Comparison of ENCODE assay signal across 13 cellular contexts in the genomic region with DNA sequence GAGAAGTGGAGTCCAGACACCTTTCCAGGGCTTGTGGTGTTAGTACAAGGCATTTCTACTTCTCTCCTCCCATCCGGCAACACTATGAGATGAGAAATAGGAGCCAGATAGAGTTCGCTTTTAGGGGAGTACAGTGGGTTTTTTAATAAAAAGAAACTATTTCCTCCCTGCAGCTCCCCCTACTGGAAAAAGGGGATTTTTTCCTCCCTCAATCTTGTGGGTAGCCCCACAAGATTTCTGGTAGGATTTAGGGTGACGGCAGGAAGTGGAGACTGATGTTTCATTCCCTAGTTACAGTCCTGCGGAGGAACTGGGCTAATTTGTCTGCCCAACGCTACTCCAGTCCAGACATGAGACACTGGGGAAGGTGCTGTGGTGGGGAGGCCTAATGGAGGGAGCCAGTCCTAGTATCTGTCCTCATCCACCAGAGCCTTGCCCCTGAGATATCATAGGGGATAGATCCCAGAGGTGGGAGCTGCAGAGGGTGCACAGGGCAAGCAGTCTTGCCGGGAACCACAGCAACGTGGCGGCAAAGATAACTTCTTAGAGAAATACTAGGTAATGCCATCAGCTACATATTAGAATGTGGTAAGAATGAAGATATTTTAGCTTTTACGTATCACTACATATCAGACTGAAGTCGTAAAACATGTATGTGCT. TPM values are rescaled to one million over a fixed set of nuclear protein-coding genes. Genes with fewer than 3 reads are reported as not detected.
A peak's percentile ranks its signal among the peaks of the same experiment; 100 is the strongest.
DNase-seq lines count a peak whose midpoint lies in the region; ATAC-seq, FAIRE-seq and TF ChIP-seq lines count a peak whose summit lies in the region.
"Had no signal": no experiment of that assay in that cellular context is flagged by ENCODE, and none has a peak within 500 bp of the region (broad histone marks: within the 10 kb centered on the region; RNA-seq: fewer than 3 reads in every experiment).

No MANE protein-coding gene starts in this region.

- H3K27me3 ChIP-seq in Caco-2 (replicated peaks; ENCODE audit: control insufficient read depth, insufficient read depth, low read length) (no peaks in the 10 kb centered on the region), HL-60 (ENCODE audit: insufficient read depth, poor library complexity, severe bottlenecking) (no peaks in the 10 kb centered on the region), astrocyte (ENCODE audit: insufficient read depth, low read length) (no peaks in the 10 kb centered on the region), kidney epithelial cell (ENCODE audit: control insufficient read depth, insufficient read depth, low read length) (no peaks in the 10 kb centered on the region), tibial nerve (no peaks in the 10 kb centered on the region), body of pancreas (no peaks in the 10 kb centered on the region)

- H3K9me3 Mint-ChIP-seq in Caco-2 (ENCODE audit: unreplicated experiment) = peaks cover 42% of the 10 kb centered on the region
- no peaks in the 10 kb centered on the region for H3K9me3 Mint-ChIP-seq in astrocyte (ENCODE audit: unreplicated experiment)

- H3K36me3 ChIP-seq in Caco-2 (ENCODE audit: control insufficient read depth, insufficient read depth, low read length) = no peaks in the 10 kb centered on the region
- no peaks in the 10 kb centered on the region for H3K36me3 ChIP-seq in astrocyte (ENCODE audit: insufficient read depth, low read length)
- H3K36me3 ChIP-seq in kidney epithelial cell (ENCODE audit: control insufficient read depth, insufficient read depth, low read length) = no peaks in the 10 kb centered on the region
- H3K36me3 ChIP-seq in tibial nerve = no peaks in the 10 kb centered on the region
- no peaks in the 10 kb centered on the region for H3K36me3 ChIP-seq in body of pancreas (replicated peaks in 1 of 2; ENCODE audit: insufficient read depth in 1 of 2, low read depth in 2 of 2)

- H3K4me3 ChIP-seq in Caco-2 (ENCODE audit: low read depth, low read length) = no peak overlapping the region
- H3K4me3 ChIP-seq in HL-60 (replicated peaks; ENCODE audit: insufficient read depth, low read length) = no peak overlapping the region
- no peak overlapping the region for H3K4me3 ChIP-seq in astrocyte (ENCODE audit: insufficient read depth, low read depth, low read length)
- H3K4me3 ChIP-seq in kidney epithelial cell (ENCODE audit: low read depth, low read length) = no peak overlapping the region
- H3K4me3 ChIP-seq in tibial nerve = no peak overlapping the region
- no peak overlapping the region for H3K4me3 ChIP-seq in body of pancreas

- H3K27ac ChIP-seq in HL-60 (replicated peaks) = no peak overlapping the region
- no peak overlapping the region for H3K27ac ChIP-seq in astrocyte (ENCODE audit: low read depth, low read length)
- H3K27ac ChIP-seq in tibial nerve = no peak overlapping the region
- no peak overlapping the region for H3K27ac ChIP-seq in body of pancreas
- H3K27ac ChIP-seq: epithelial cell of prostate had no signal

- TF ChIP-seq EP300 in tibial nerve (IDR thresholded peaks at IDR 0.05) = no peak

- no peak for FAIRE-seq in astrocyte (lab: Jason Lieb, UNC)
- FAIRE-seq: G401.6 had no signal

- H3K27me3 Mint-ChIP-seq in Caco-2 (ENCODE audit: insufficient read depth, unreplicated experiment) = no peaks in the 10 kb centered on the region
- H3K27me3 Mint-ChIP-seq in astrocyte (ENCODE audit: low read depth, unreplicated experiment) = no peaks in the 10 kb centered on the region
- H3K27me3 Mint-ChIP-seq: memory B cell had no signal

- H2AFZ ChIP-seq in astrocyte (ENCODE audit: low read depth, low read length) = no peak overlapping the region

- ATAC-seq in sciatic nerve (no peak), body of pancreas (no peak)

- H3K4me1 ChIP-seq in Caco-2 (peaks cover 32% of the 10 kb centered on the region), astrocyte (ENCODE audit: insufficient read depth, low read length) (peaks cover 9% of the 10 kb centered on the region), tibial nerve (peaks cover 0 to 6% (median 0%) of the 10 kb centered on the region in 4 donors), body of pancreas (no peaks in the 10 kb centered on the region)

- CTCF ChIA-PET in Caco-2 (lab: Charles Lee) = no interaction called here

- no peak overlapping the region for H3K9ac ChIP-seq in astrocyte (ENCODE audit: low read length)

- H3K36me3 Mint-ChIP-seq in Caco-2 (ENCODE audit: insufficient read depth, unreplicated experiment) (peaks cover 10% of the 10 kb centered on the region), astrocyte (ENCODE audit: low read depth, unreplicated experiment) (no peaks in the 10 kb centered on the region)
- H3K36me3 Mint-ChIP-seq: memory B cell had no signal

- WGBS in tibial nerve, 2 donors = 83 to 86% methylated on average over 10 of the region's 10 CpGs
- 70 to 74% methylated on average over 10 of the region's 10 CpGs for WGBS in body of pancreas, 2 donors

- H3K4me3 Mint-ChIP-seq in Caco-2 (ENCODE audit: unreplicated experiment) = no peak overlapping the region
- no peak overlapping the region for H3K4me3 Mint-ChIP-seq in astrocyte (ENCODE audit: unreplicated experiment)
- H3K4me3 Mint-ChIP-seq: memory B cell had no signal

- POLR2A ChIA-PET in Caco-2 (lab: Charles Lee) = no interaction called here

- H3K9me3 ChIP-seq in Caco-2 (no peaks in the 10 kb centered on the region; the same call in 1 of the 2 replicates), astrocyte (ENCODE audit: insufficient read depth, low read depth, low read length) (no peaks in the 10 kb centered on the region), tibial nerve (no peaks in the 10 kb centered on the region), body of pancreas (no peaks in the 10 kb centered on the region)

- no peak overlapping the region for H3K4me2 ChIP-seq in astrocyte (ENCODE audit: low read length)

- H3K4me1 Mint-ChIP-seq in Caco-2 (ENCODE audit: low read depth, unreplicated experiment) (peaks cover 19% of the 10 kb centered on the region), astrocyte (ENCODE audit: low read depth, unreplicated experiment) (peaks cover 9% of the 10 kb centered on the region)
- H3K4me1 Mint-ChIP-seq: memory B cell had no signal

- TF ChIP-seq CTCF in Caco-2 (IDR thresholded peaks at IDR 0.05; ENCODE audit: insufficient read depth in 1 of 2, low read depth in 1 of 2, low read length in 1 of 2, severe bottlenecking in 1 of 2, unreplicated experiment in 1 of 2) (peak; percentile 2 to 20), HL-60 (IDR thresholded peaks at IDR 0.05; ENCODE audit: insufficient read depth, low read length) (peak; percentile 8), astrocyte (IDR thresholded peaks at IDR 0.05; ENCODE audit: insufficient read depth, low read depth, low read length) (peak; percentile 35), kidney epithelial cell (IDR thresholded peaks at IDR 0.05; ENCODE audit: insufficient read depth, low read length, poor library complexity, severe bottlenecking) (peak; percentile 34), tibial nerve (IDR thresholded peaks at IDR 0.05) (no peak), body of pancreas (IDR thresholded peaks at IDR 0.05) (no peak)

- H3K27ac Mint-ChIP-seq in Caco-2 (ENCODE audit: unreplicated experiment) = no peak overlapping the region
- H3K27ac Mint-ChIP-seq in astrocyte (ENCODE audit: unreplicated experiment) = no peak overlapping the region
- H3K27ac Mint-ChIP-seq: memory B cell had no signal

- TF ChIP-seq POLR2A in tibial nerve (IDR thresholded peaks at IDR 0.05) (no peak), body of pancreas (IDR thresholded peaks at IDR 0.05) (no peak)

- intact Hi-C loops in Caco-2 (cut with micrococcal nuclease; ENCODE audit: unreplicated experiment) (no loop called here), sciatic nerve (cut with DNase I) (no loop called here), body of pancreas (cut with DNase I) (no loop called here)

- no peaks in the 10 kb centered on the region for H3K79me2 ChIP-seq in astrocyte (ENCODE audit: insufficient read depth, low read length)

- no peaks in the 10 kb centered on the region for H4K20me1 ChIP-seq in astrocyte (ENCODE audit: insufficient read depth, low read length)

- BruUV-seq in Caco-2 (replicated peaks; lab: Mats Ljungman, UMichigan) = no TSS peak

- no peak for DNase-seq in Caco-2
- DNase-seq in HL-60 (ENCODE audit: low read depth in 1 of 2, low spot score in 1 of 2) = no peak
- no peak for DNase-seq in astrocyte (ENCODE audit: low read depth)
- no peak for DNase-seq in kidney epithelial cell (ENCODE audit: low read depth)
- DNase-seq in sciatic nerve (ENCODE audit: low spot score) = no peak
- no peak for DNase-seq in tibial nerve (ENCODE audit: low spot score in 2 of 2)
- DNase-seq in SIG-M5 (lab: John Stamatoyannopoulos, UW) = no peak
- DNase-seq in body of pancreas = no peak
- DNase-seq: NCI-H1092 treated with DMSO at 0.1 percent for 48 hours, SHP77 had no signal

RNA-seq across cellular contexts. Expression of gene PRKG2, which starts 45.6 kb away (rescaled TPM):
- total RNA-seq in Caco-2 (2022) = 3.2 and 5.6 TPM in 2 replicates
- total RNA-seq in astrocyte = 0.23 and 0.29 TPM in 2 replicates
- total RNA-seq in kidney epithelial cell = 2.3 and 4.8 TPM in 2 replicates
- 3.2 TPM for total RNA-seq in sciatic nerve
- 1 to 10 TPM in 3 of 4 donors, under 1 TPM in 1; 0.30 to 4.4 (median 2.4) TPM for total RNA-seq in tibial nerve
- 1 to 10 TPM in 1 of 2 donors, under 1 TPM in 1; 0.99 to 2.9 TPM for total RNA-seq in body of pancreas

Comparison
In these comparisons a context has a peak if more than half of its experiments do, and no peak if none do; other contexts are left out.
1. CTCF ChIP-seq: peak in Caco-2 (2 of 2), HL-60 (single experiment), astrocyte (single experiment) and kidney epithelial cell (single experiment); none in tibial nerve (0 of 5) and body of pancreas (0 of 7).